8 cellular contexts compared by ENCODE assay signal in genomic region chr18:58541789-58542425, GRCh38.
DNase-seq lines count a peak whose midpoint lies in the region; ATAC-seq and TF ChIP-seq lines count a peak whose summit lies in the region.

No MANE protein-coding gene starts in this region.

- 0 out of 2 replicates have a peak, but pooled peaks cover 1% of the 10 kb centered on the region for H3K27me3 Mint-ChIP-seq in WTC11 (ENCODE audit: low read depth)

- H3K36me3 Mint-ChIP-seq in WTC11 = no peaks in the 10 kb centered on the region

- H2AFZ ChIP-seq in smooth muscle cell (ENCODE audit: low read depth) = no peak overlapping the region

- ATAC-seq in GM21390 (IDR thresholded peaks at IDR 0.05; ENCODE audit: unreplicated experiment) (peak; percentile 47), WTC11 (no peak)

- H3K4me2 ChIP-seq in smooth muscle cell = peak overlapping the region; percentile 36

- peaks cover 10% of the 10 kb centered on the region for H3F3A ChIP-seq in smooth muscle cell (ENCODE audit: low read depth)

- 25 to 49% methylated on average over 6 of the region's 6 CpGs for WGBS in esophagus squamous epithelium, 2 donors
- WGBS in smooth muscle cell (ENCODE audit: low lambda C conversion rate) = 21% methylated on average over 6 of the region's 6 CpGs

- H4K20me1 ChIP-seq in smooth muscle cell (ENCODE audit: low read depth) = peaks cover 3% of the 10 kb centered on the region

- H3K79me2 ChIP-seq in smooth muscle cell (ENCODE audit: low read depth) = no peaks in the 10 kb centered on the region

- H3K36me3 ChIP-seq in WERI-Rb-1 (no peaks in the 10 kb centered on the region), esophagus squamous epithelium (no peaks in the 10 kb centered on the region), smooth muscle cell (ENCODE audit: low read depth) (no peaks in the 10 kb centered on the region)

- TF ChIP-seq CTCF in WERI-Rb-1 (IDR thresholded peaks at IDR 0.05; ENCODE audit: low read depth, low read length) (no peak), esophagus squamous epithelium (IDR thresholded peaks at IDR 0.05) (no peak), smooth muscle cell (IDR thresholded peaks at IDR 0.05; ENCODE audit: borderline replicate concordance, insufficient read depth, poor library complexity, severe bottlenecking) (no peak), WTC11 (IDR thresholded peaks at IDR 0.05) (no peak)

- TF ChIP-seq POLR2A in esophagus squamous epithelium (IDR thresholded peaks at IDR 0.05) = no peak

- H3K4me1 Mint-ChIP-seq in WTC11 = peaks cover 35% of the 10 kb centered on the region

- intact Hi-C loops in esophagus squamous epithelium (cut with DNase I) = no loop called here

- peak; percentile 96 for DNase-seq in Caki2 (ENCODE audit: low read depth)
- peak; percentile 87 for DNase-seq in HS-27A (ENCODE audit: low read depth)
- DNase-seq in WERI-Rb-1 = peak; percentile 56
- DNase-seq in esophagus squamous epithelium (lab: John Stamatoyannopoulos, UW) = no peak
- DNase-seq in smooth muscle cell (lab: John Stamatoyannopoulos, UW; ENCODE audit: unreplicated experiment) = no peak
- no peak for DNase-seq in DMS114 treated with DMSO at 0.1 percent for 48 hours (lab: John Stamatoyannopoulos, UW; ENCODE audit: unreplicated experiment)
- no peak for DNase-seq in WTC11 (ENCODE audit: low spot score)

- peaks cover 2% of the 10 kb centered on the region; the same call in 1 of the 2 replicates for H3K9me3 Mint-ChIP-seq in WTC11

- H3K4me1 ChIP-seq in esophagus squamous epithelium (peaks cover 0 to 34% (median 11%) of the 10 kb centered on the region in 3 donors), smooth muscle cell (ENCODE audit: low read depth) (no peaks in the 10 kb centered on the region)

- POLR2A ChIA-PET in WTC11 (lab: Charles Lee) = no interaction called here

- H3K4me3 Mint-ChIP-seq in WTC11 = no peak overlapping the region

- CTCF ChIA-PET in WTC11 (lab: Charles Lee) = interaction anchor here (1.0 to 7.5 kb wide), 6 partner anchors 9 to 226 kb away, joined by 3 to 61 read pairs (median 4); no protein-coding TSS in a partner anchor

- H3K9ac ChIP-seq in smooth muscle cell (ENCODE audit: low read depth) = no peak overlapping the region

- in situ Hi-C loops in Caki2 (cut with HindIII; ENCODE audit: low pct_unique_long_range_greater_than_20kb, low sequenced_read_pairs) = no loop called here

- H3K27me3 ChIP-seq in WERI-Rb-1 (ENCODE audit: insufficient read depth, low read depth, severe bottlenecking) (no peaks in the 10 kb centered on the region), esophagus squamous epithelium (peaks cover 0 to 7% (median 0%) of the 10 kb centered on the region in 4 donors), smooth muscle cell (ENCODE audit: low read depth) (no peaks in the 10 kb centered on the region)

- no peak overlapping the region for H3K27ac Mint-ChIP-seq in WTC11

- peak overlapping the region; percentile 28; the same call in 1 of the 2 replicates for H3K27ac ChIP-seq in WERI-Rb-1
- peak overlapping the region; percentile 62 to 78 (median 68) for H3K27ac ChIP-seq in esophagus squamous epithelium
- peak overlapping the region; percentile 79 for H3K27ac ChIP-seq in smooth muscle cell (ENCODE audit: low read depth)

- H3K4me3 ChIP-seq in WERI-Rb-1 (ENCODE audit: low read depth, low read length) (no peak overlapping the region), esophagus squamous epithelium (no peak overlapping the region), smooth muscle cell (no peak overlapping the region)

- H3K9me3 ChIP-seq in WERI-Rb-1 (ENCODE audit: severe bottlenecking) (no peaks in the 10 kb centered on the region), esophagus squamous epithelium (no peaks in the 10 kb centered on the region), smooth muscle cell (replicated peaks; ENCODE audit: low read depth) (no peaks in the 10 kb centered on the region)

TF ChIP-seq in WTC11, 78 proteins besides CTCF, POLR2A, EP300 and RAD21:
- TF ChIP-seq E2F1 (CRISPR knock-in tag; IDR thresholded peaks at IDR 0.05) (no peak), PREB (CRISPR knock-in tag; IDR thresholded peaks at IDR 0.05; ENCODE audit: borderline replicate concordance) (no peak), PRDM15 (CRISPR knock-in tag; IDR thresholded peaks at IDR 0.05) (no peak), ZNF281 (CRISPR knock-in tag; IDR thresholded peaks at IDR 0.05) (no peak), CDX4 (CRISPR knock-in tag; IDR thresholded peaks at IDR 0.05; ENCODE audit: borderline replicate concordance) (no peak), SP1 (CRISPR knock-in tag; conservative IDR thresholded peaks at IDR 0.05) (no peak), FOXP1 (CRISPR knock-in tag; IDR thresholded peaks at IDR 0.05; ENCODE audit: borderline replicate concordance) (no peak)
TF ChIP-seq in WTC11: peak in this region for 0.

Comparison
In these comparisons a context has a peak if more than half of its experiments do, and no peak if none do; other contexts are left out.
1. DNase-seq: peak in Caki2 (single experiment), HS-27A (single experiment) and WERI-Rb-1 (single experiment); none in esophagus squamous epithelium (single experiment), smooth muscle cell (single experiment), DMS114 treated with DMSO at 0.1 percent for 48 hours (single experiment) and WTC11 (single experiment).
2. H3K27ac ChIP-seq: peak in every context shown above with its lines; median percentile 79 in smooth muscle cell; 68 in esophagus squamous epithelium; 28 in WERI-Rb-1.